ENCODE assay signal across 8 cellular contexts in genomic region chr4:75673959-75674328, GRCh38. TPM values are rescaled to one million over a fixed set of nuclear protein-coding genes. Genes with fewer than 3 reads are reported as not detected.
DNase-seq lines count a peak whose midpoint lies in the region; ATAC-seq and TF ChIP-seq lines count a peak whose summit lies in the region.

No MANE protein-coding gene starts in this region.

- peak overlapping the region; percentile 48 for H2BK120ac ChIP-seq in trophoblast cell (ENCODE audit: insufficient read depth, low read length, poor library complexity)

- peaks cover 34 to 38% (median 37%) of the 10 kb centered on the region in 4 donors for H3K4me1 ChIP-seq in esophagus muscularis mucosa
- peaks cover 0 to 4% of the 10 kb centered on the region in 2 experiments for H3K4me1 ChIP-seq in trophoblast cell (ENCODE audit: control insufficient read depth in 1 of 2, insufficient read depth in 2 of 2, low read length in 2 of 2)

- 27% methylated on average over 5 of the region's 5 CpGs for WGBS in esophagus muscularis mucosa
- WGBS in trophoblast cell (ENCODE audit: extremely low coverage, insufficient coverage, insufficient read length) = no CpG with 5 or more reads among the region's 5 CpGs

- H3K27ac ChIP-seq in RWPE1 (peak overlapping the region; percentile 89), esophagus muscularis mucosa (replicated peaks in 1 of 4) (peak overlapping the region; percentile 97 to 99 (median 98)), trophoblast cell (ENCODE audit: low read depth, low read length) (peak overlapping the region; percentile 80)

- no peak for TF ChIP-seq POLR2A in esophagus muscularis mucosa (IDR thresholded peaks at IDR 0.05; ENCODE audit: low read depth)

- no peak overlapping the region for H2BK5ac ChIP-seq in trophoblast cell (ENCODE audit: low read depth, low read length, poor library complexity)

- DNase-seq in EH (ENCODE audit: low read depth) = peak; percentile 6
- no peak for DNase-seq in RWPE1 (ENCODE audit: low spot score)
- DNase-seq in esophagus muscularis mucosa (ENCODE audit: extremely low spot score) = no peak
- DNase-seq in trophoblast cell = peak; percentile 47 to 73

- peak; percentile 14 for TF ChIP-seq EP300 in esophagus muscularis mucosa (IDR thresholded peaks at IDR 0.05)

- H3K27me3 ChIP-seq in esophagus muscularis mucosa = no peaks in the 10 kb centered on the region
- no peaks in the 10 kb centered on the region for H3K27me3 ChIP-seq in trophoblast cell (ENCODE audit: insufficient read depth, low read length)

- H2AK5ac ChIP-seq in trophoblast cell (ENCODE audit: low read length) = no peak overlapping the region

- H3K23ac ChIP-seq in trophoblast cell (ENCODE audit: low read length) = no peak overlapping the region

- intact Hi-C loops in esophagus muscularis mucosa (cut with DNase I) = loop anchor here (2.0 kb wide), 1 partner anchor 51 kb away; the partner anchor contains the start of gene USO1

- H3K36me3 ChIP-seq in esophagus muscularis mucosa = no peaks in the 10 kb centered on the region
- H3K36me3 ChIP-seq in trophoblast cell (ENCODE audit: control insufficient read depth in 1 of 2, insufficient read depth in 2 of 2, low read length in 2 of 2) = peaks cover 0 to 2% of the 10 kb centered on the region in 2 experiments

- H2BK12ac ChIP-seq in trophoblast cell (ENCODE audit: low read length) = no peak overlapping the region

- H3K4me3 ChIP-seq in esophagus muscularis mucosa = peak overlapping the region; percentile 96 to 100 (median 98)
- H3K4me3 ChIP-seq in trophoblast cell (ENCODE audit: low read depth, low read length) = no peak overlapping the region

- H3K79me1 ChIP-seq in trophoblast cell (ENCODE audit: low read length) = peaks cover 12% of the 10 kb centered on the region

- peak overlapping the region; percentile 47 for H3K14ac ChIP-seq in trophoblast cell (ENCODE audit: low read length)

- no peak overlapping the region for H3K18ac ChIP-seq in trophoblast cell (ENCODE audit: low read length)

- no peak overlapping the region for H2AFZ ChIP-seq in trophoblast cell (ENCODE audit: insufficient read depth, low read length, poor library complexity)

- no peak overlapping the region for H3K4ac ChIP-seq in trophoblast cell (ENCODE audit: low read depth, low read length)

- H4K8ac ChIP-seq in trophoblast cell (ENCODE audit: low read depth, low read length) = peak overlapping the region; percentile 51

- H3K9me3 ChIP-seq in esophagus muscularis mucosa = no peaks in the 10 kb centered on the region
- no peaks in the 10 kb centered on the region for H3K9me3 ChIP-seq in trophoblast cell (ENCODE audit: insufficient read depth, low read depth, low read length)

- TF ChIP-seq CTCF in RWPE1 (conservative IDR thresholded peaks at IDR 0.05; ENCODE audit: low read depth) (no peak), esophagus muscularis mucosa (IDR thresholded peaks at IDR 0.05) (no peak)

- peaks cover 10% of the 10 kb centered on the region for H3K79me2 ChIP-seq in trophoblast cell (ENCODE audit: control insufficient read depth, insufficient read depth, low read length, poor library complexity)

- peak overlapping the region; percentile 72 for H4K91ac ChIP-seq in trophoblast cell (ENCODE audit: low read depth, low read length)

- CTCF ChIA-PET in RWPE1 (lab: Yijun Ruan, JAX) = interaction anchor here (1.0 kb wide), 1 partner anchor 50 kb away, joined by 5 read pairs; the partner anchor contains the start of gene USO1

- H3K4me2 ChIP-seq in trophoblast cell (ENCODE audit: low read length) = peak overlapping the region; percentile 59

- H3K9ac ChIP-seq in trophoblast cell (ENCODE audit: low read length) = peak overlapping the region; percentile 0

- no peak for ATAC-seq in HG03135 (IDR thresholded peaks at IDR 0.05; ENCODE audit: unreplicated experiment)
- no peak for ATAC-seq in HG02798 (IDR thresholded peaks at IDR 0.05; ENCODE audit: poor library complexity, unreplicated experiment)
- no peak for ATAC-seq in esophagus mucosa
- no peak for ATAC-seq in HG02852 (IDR thresholded peaks at IDR 0.05; ENCODE audit: unreplicated experiment)

- H4K12ac ChIP-seq in trophoblast cell (ENCODE audit: low read depth, low read length) = no peak overlapping the region

- POLR2A ChIA-PET in RWPE1 (lab: Yijun Ruan, JAX; ENCODE audit: low non-redundant PET) = interaction anchor here (1.3 kb wide), 1 partner anchor 50 kb away, joined by 3 read pairs; the partner anchor contains the start of gene USO1

RNA-seq across cellular contexts. Expression of gene G3BP2, which starts 0.7 kb away (rescaled TPM):
- total RNA-seq in esophagus muscularis mucosa (100 to 1,000 TPM in 3 of 4 donors, 10 to 100 TPM in 1; 94.6 to 127 (median 109) TPM), esophagus mucosa (47.2 TPM)
- 96.0 and 96.1 TPM in 2 replicates for polyA plus RNA-seq in trophoblast cell (2013)

RNA-seq across cellular contexts. Expression of gene CDKL2, which starts 43.6 kb away (rescaled TPM):
- total RNA-seq in esophagus muscularis mucosa (1 to 10 TPM; 2.9 to 6.2 (median 3.1) TPM), esophagus mucosa (0.56 TPM)
- 0.19 and 0.32 TPM in 2 replicates for polyA plus RNA-seq in trophoblast cell (2013)

RNA-seq across cellular contexts. Expression of gene USO1, which starts 50.4 kb away (rescaled TPM):
- total RNA-seq in esophagus muscularis mucosa (100 to 1,000 TPM in 1 of 4 donors, 10 to 100 TPM in 3; 61.0 to 103 (median 74.4) TPM), esophagus mucosa (44.3 TPM)
- 66.2 and 67.9 TPM in 2 replicates for polyA plus RNA-seq in trophoblast cell (2013)

Comparison
In these comparisons a context has a peak if more than half of its experiments do, and no peak if none do; other contexts are left out.
1. DNase-seq: peak in EH (single experiment) and trophoblast cell (2 of 2); none in RWPE1 (single experiment) and esophagus muscularis mucosa (single experiment).
2. Peak in every context shown above with its lines, with median percentiles within 50 percentile points of each other: H3K27ac ChIP-seq.